In the genomic region with DNA sequence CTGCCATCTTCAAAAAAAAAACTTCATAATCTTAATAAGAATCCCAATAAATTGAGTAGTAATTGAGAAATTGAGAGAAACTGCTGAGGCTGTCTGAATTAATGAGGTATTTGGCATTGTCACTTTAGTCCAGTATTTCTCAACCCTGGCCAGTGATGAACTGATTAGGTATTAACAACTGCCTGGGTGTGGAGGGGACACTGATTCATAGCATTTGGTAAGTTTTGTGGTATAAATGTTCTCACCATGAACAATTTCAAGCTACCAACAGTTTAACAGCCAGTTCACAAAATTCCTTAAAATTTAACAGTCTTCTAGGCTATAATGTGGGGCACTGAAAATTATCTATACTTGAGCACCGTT, we compare ENCODE assay signal across 14 cellular contexts. TPM values are rescaled to one million over a fixed set of nuclear protein-coding genes. Genes with fewer than 3 reads are reported as not detected.
DNase-seq lines count a peak whose midpoint lies in the region; ATAC-seq and TF ChIP-seq lines count a peak whose summit lies in the region.
"Had no signal": no experiment of that assay in that cellular context is flagged by ENCODE, and none has a peak within 500 bp of the region (broad histone marks: within the 10 kb centered on the region; RNA-seq: fewer than 3 reads in every experiment).

No MANE protein-coding gene starts in this region.

- BruUV-seq in IMR-90 (replicated peaks; lab: Mats Ljungman, UMichigan), result no TSS peak

- no peaks in the 10 kb centered on the region for H4K20me1 ChIP-seq in IMR-90 (ENCODE audit: insufficient read depth, low read length)

- H3K4me3 ChIP-seq in IMR-90 (ENCODE audit: insufficient read depth, low read depth, low read length) (peak overlapping the region; percentile 27; the same call in 1 of the 2 replicates), epithelial cell of esophagus (ENCODE audit: low read length) (no peak overlapping the region)

- H2AFZ ChIP-seq in IMR-90 (replicated peaks; ENCODE audit: low read length, poor library complexity), result no peak overlapping the region

- H3K23ac ChIP-seq in IMR-90 (ENCODE audit: low read depth, low read length), result peak overlapping the region; percentile 79; the same call in 1 of the 2 replicates

- 0 out of 2 replicates have a peak, but pooled peaks cover 3% of the 10 kb centered on the region for H3K9me1 ChIP-seq in IMR-90 (ENCODE audit: insufficient read depth, low read length)

- TF ChIP-seq RAD21 in IMR-90 (IDR thresholded peaks at IDR 0.05; ENCODE audit: low read length), result no peak

- intact Hi-C loops in IMR-90 (cut with micrococcal nuclease), result loop anchor here (10.0 kb wide), 1 partner anchor 60 kb away; no protein-coding TSS in a partner anchor

- H3K14ac ChIP-seq in IMR-90 (replicated peaks; ENCODE audit: low read depth, low read length), result peak overlapping the region; percentile 81

- TF ChIP-seq CTCF in IMR-90 (conservative IDR thresholded peaks at IDR 0.05; ENCODE audit: low read depth, low read length), result no peak
- TF ChIP-seq CTCF in epithelial cell of esophagus (IDR thresholded peaks at IDR 0.05; ENCODE audit: insufficient read depth, low read depth, low read length, missing control alignments), result no peak

- CTCF ChIA-PET in IMR-90 (lab: Yijun Ruan, JAX), result no interaction called here

- peak overlapping the region; percentile 82; the same call in 1 of the 2 replicates for H3K4ac ChIP-seq in IMR-90 (ENCODE audit: low read depth, low read length)

- ATAC-seq in IMR-90 (ENCODE audit: low read depth) (no peak), GM21528 (IDR thresholded peaks at IDR 0.05; ENCODE audit: low FRiP score, unreplicated experiment) (no peak)
- ATAC-seq: left colon, Panc1 had no signal

- H2AK9ac ChIP-seq in IMR-90 (replicated peaks; ENCODE audit: low read depth, low read length, poor library complexity), result no peak overlapping the region

- H3K9me3 ChIP-seq in IMR-90 (ENCODE audit: control insufficient read depth, insufficient read depth, low read length), result no peaks in the 10 kb centered on the region

- H4K91ac ChIP-seq in IMR-90 (ENCODE audit: insufficient read depth, low read depth, low read length), result no peak overlapping the region; the same call in 1 of the 2 replicates

- peak overlapping the region; percentile 21; the same call in 1 of the 2 replicates for H3K18ac ChIP-seq in IMR-90 (ENCODE audit: low read depth, low read length)

- WGBS in IMR-90 (ENCODE audit: extremely low coverage in 2 of 2, insufficient read length in 1 of 2), 2 experiments, result no CpG with 5 or more reads among the region's 1 CpG

- H3K36me3 ChIP-seq in IMR-90 (ENCODE audit: control insufficient read depth, insufficient read depth, low read length), result no peaks in the 10 kb centered on the region

- H3K27ac ChIP-seq in IMR-90 (ENCODE audit: insufficient read depth, low read length), result no peak overlapping the region

- peaks cover 28 to 29% of the 10 kb centered on the region in 2 experiments for H3K79me1 ChIP-seq in IMR-90 (ENCODE audit: low read depth in 1 of 2, low read length in 2 of 2)

- POLR2A ChIA-PET in IMR-90 (lab: Charles Lee; ENCODE audit: unreplicated experiment), result no interaction called here

- peaks cover 14% of the 10 kb centered on the region for H3K4me1 ChIP-seq in IMR-90 (ENCODE audit: control insufficient read depth, insufficient read depth, low read length)

- H2BK20ac ChIP-seq in IMR-90 (ENCODE audit: low read depth, low read length), result 0 out of 2 replicates have a peak overlapping the region, but pooled peaks have one; percentile 47

- peak overlapping the region; percentile 81 for H2BK5ac ChIP-seq in IMR-90 (ENCODE audit: low read depth, low read length, poor library complexity, severe bottlenecking)

- H2BK120ac ChIP-seq in IMR-90 (ENCODE audit: low read depth, low read length), result peak overlapping the region; percentile 85; the same call in 1 of the 2 replicates

- H3K56ac ChIP-seq in IMR-90 (ENCODE audit: extremely low read depth, insufficient read depth, low read length), result peak overlapping the region; percentile 13; the same call in 1 of the 2 replicates

- no peak overlapping the region; the same call in 2 of the 3 replicates for H2BK15ac ChIP-seq in IMR-90 (ENCODE audit: low read depth, low read length)

- H4K5ac ChIP-seq in IMR-90 (ENCODE audit: low read depth, low read length), result no peak overlapping the region

- no peaks in the 10 kb centered on the region for H3K27me3 ChIP-seq in IMR-90 (ENCODE audit: control insufficient read depth, insufficient read depth, low read length)

- H3K4me2 ChIP-seq in IMR-90 (ENCODE audit: low read depth, low read length), result peak overlapping the region; percentile 72

- peak overlapping the region; percentile 64 to 69 for H4K8ac ChIP-seq in IMR-90 (ENCODE audit: low read depth in 2 of 2, low read length in 2 of 2)

- in situ Hi-C loops in IMR-90 (cut with MboI; ENCODE audit: low sequenced_read_pairs), result loop anchor here (25.0 kb wide), 2 partner anchors 1092 to 1367 kb away; partner anchors contain the start of gene GPR180
- in situ Hi-C loops in KBM-7 (cut with MboI; ENCODE audit: low pct_unique_long_range_greater_than_20kb, low sequenced_read_pairs), result no loop called here

- TF ChIP-seq POLR2A in IMR-90 (IDR thresholded peaks at IDR 0.05; ENCODE audit: low read depth, low read length), result no peak

- H3K9ac ChIP-seq in IMR-90 (ENCODE audit: low read depth, low read length), result peak overlapping the region; percentile 63; the same call in 1 of the 2 replicates

- dilution Hi-C loops in IMR-90 (cut with HindIII; ENCODE audit: low sequenced_read_pairs, unreplicated experiment), result no loop called here

- H2AK5ac ChIP-seq in IMR-90 (ENCODE audit: low read depth, low read length), result no peak overlapping the region

- DNase-seq in A172 (ENCODE audit: low spot score) (peak; percentile 55), IMR-90 (peak; percentile 38), epithelial cell of esophagus (ENCODE audit: low read depth) (peak; percentile 79), myocyte (ENCODE audit: low read depth) (peak; percentile 41), KBM-7 (no peak), ecto neural progenitor cell (ENCODE audit: low spot score) (no peak)
- DNase-seq in activated effector memory CD4-positive, alpha-beta T cell treated with anti-CD3 and anti-CD28 coated beads, Interleukin-2, amount 50 U/mL, for 16 hours, result no peak
- DNase-seq: activated CD4-positive, CD25-positive, alpha-beta regulatory T cell treated with anti-CD3 and anti-CD28 coated beads, Interleukin-2, amount 50 U/mL, for 72 hours; activated effector memory CD4-positive, alpha-beta T cell treated with Interleukin-2 at 50 U/mL for 16 hours; AML-193; effector CD4-positive, alpha-beta T cell; left colon had no signal

TF ChIP-seq in IMR-90, 13 proteins besides CTCF, POLR2A, EP300 and RAD21:
- TF ChIP-seq NFE2L2 (IDR thresholded peaks at IDR 0.05; ENCODE audit: low read depth, low read length), result no peak
- TF ChIP-seq CEBPB (IDR thresholded peaks at IDR 0.05; ENCODE audit: low read depth, low read length), result peak; percentile 64
- no peak for TF ChIP-seq MXI1 (IDR thresholded peaks at IDR 0.05; ENCODE audit: borderline replicate concordance, low read depth, low read length)
- no peak for TF ChIP-seq BHLHE40 (IDR thresholded peaks at IDR 0.05; ENCODE audit: low read depth, low read length)
- TF ChIP-seq, protein P1, sequence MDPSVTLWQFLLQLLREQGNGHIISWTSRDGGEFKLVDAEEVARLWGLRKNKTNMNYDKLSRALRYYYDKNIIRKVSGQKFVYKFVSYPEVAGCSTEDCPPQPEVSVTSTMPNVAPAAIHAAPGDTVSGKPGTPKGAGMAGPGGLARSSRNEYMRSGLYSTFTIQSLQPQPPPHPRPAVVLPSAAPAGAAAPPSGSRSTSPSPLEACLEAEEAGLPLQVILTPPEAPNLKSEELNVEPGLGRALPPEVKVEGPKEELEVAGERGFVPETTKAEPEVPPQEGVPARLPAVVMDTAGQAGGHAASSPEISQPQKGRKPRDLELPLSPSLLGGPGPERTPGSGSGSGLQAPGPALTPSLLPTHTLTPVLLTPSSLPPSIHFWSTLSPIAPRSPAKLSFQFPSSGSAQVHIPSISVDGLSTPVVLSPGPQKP (IDR thresholded peaks at IDR 0.05; ENCODE audit: borderline replicate concordance, low read depth, low read length), result no peak
- TF ChIP-seq FOS (IDR thresholded peaks at IDR 0.05; ENCODE audit: low read depth, low read length), result no peak

RNA-seq across cellular contexts. Expression of gene GPC6, which starts 18.3 kb away (rescaled TPM):
- total RNA-seq in A172 (2014; rRNA removed; shearing (Covaris generic)), result 5.1 and 6.1 TPM in 2 replicates
- total RNA-seq in IMR-90 (2012; rRNA removed) (31.4 and 39.4 TPM in 2 replicates), myocyte (20.0 and 20.1 TPM in 2 replicates)
- 14.3 and 14.9 TPM in 2 replicates for polyA plus RNA-seq in IMR-90 (2012; rRNA removed)
- 4.9 and 11.6 TPM in 2 replicates for polyA plus RNA-seq in IMR-90 (2012; cell fraction: cytosol; rRNA removed)
- 4.4 and 7.9 TPM in 2 replicates for polyA plus RNA-seq in IMR-90 (2012; cell fraction: nucleus; rRNA removed; ENCODE audit: low replicate concordance)
- 10.0 TPM for polyA plus RNA-seq in myocyte (2012)

Comparison
In these comparisons a context has a peak if more than half of its experiments do, and no peak if none do; other contexts are left out.
1. DNase-seq: peak in A172 (single experiment), IMR-90 (single experiment), epithelial cell of esophagus (single experiment) and myocyte (single experiment); none in KBM-7 (single experiment), activated effector memory CD4-positive, alpha-beta T cell treated with anti-CD3 and anti-CD28 coated beads, Interleukin-2, amount 50 U/mL, for 16 hours (single experiment) and ecto neural progenitor cell (single experiment).